In genomic region chr17:57879437-57880085, GRCh38 we compare ENCODE assay signal across 10 cellular contexts. TPM values are rescaled to one million over a fixed set of nuclear protein-coding genes. Genes with fewer than 3 reads are reported as not detected.
DNase-seq lines count a peak whose midpoint lies in the region; ATAC-seq and TF ChIP-seq lines count a peak whose summit lies in the region.
"Had no signal": no experiment of that assay in that cellular context is flagged by ENCODE, and none has a peak within 500 bp of the region (broad histone marks: within the 10 kb centered on the region; RNA-seq: fewer than 3 reads in every experiment).

No MANE protein-coding gene starts in this region.

- H3K4me3 ChIP-seq in AG04450 (ENCODE audit: low read depth, low read length) (no peak overlapping the region), osteoblast (ENCODE audit: insufficient read depth, low read length) (no peak overlapping the region)

- no peak for TF ChIP-seq CTCF in AG04450 (IDR thresholded peaks at IDR 0.05; ENCODE audit: low read depth, low read length)
- no peak for TF ChIP-seq CTCF in osteoblast (IDR thresholded peaks at IDR 0.05; ENCODE audit: extremely low read depth, low read depth, low read length)
- TF ChIP-seq CTCF in omental fat pad (IDR thresholded peaks at IDR 0.05): no peak

- peaks cover 23% of the 10 kb centered on the region for H3K36me3 ChIP-seq in osteoblast (ENCODE audit: insufficient read depth, low read length)

- CTCF ChIA-PET in AG04450 (lab: Charles Lee): interaction anchor here (0.8 to 7.7 kb wide), 4 partner anchors 11 to 120 kb away, joined by 4 to 89 read pairs (median 10); no protein-coding TSS in a partner anchor

- H3K27ac ChIP-seq in AG04450 (ENCODE audit: low read depth, low read length): peak overlapping the region; percentile 82
- H3K27ac ChIP-seq in caudate nucleus (ENCODE audit: low read depth, low read length): peak overlapping the region; percentile 59
- peak overlapping the region; percentile 65 for H3K27ac ChIP-seq in osteoblast (ENCODE audit: low read depth, low read length)

- DNase-seq in AG04450 (ENCODE audit: low read depth, low spot score) (no peak), NCI-H2107 treated with DMSO at 0.1 percent for 48 hours (lab: John Stamatoyannopoulos, UW; ENCODE audit: unreplicated experiment) (peak; percentile 57), caudate nucleus (lab: John Stamatoyannopoulos, UW) (peak in 4 of 61 donors; percentile 20 to 30 (median 28)), osteoblast (ENCODE audit: insufficient read length, low spot score, missing footprints) (peak; percentile 83), omental fat pad (ENCODE audit: low spot score) (no peak), NCI-H1694 treated with DMSO at 0.1 percent for 48 hours (lab: John Stamatoyannopoulos, UW) (no peak)
- DNase-seq: CD8-positive, alpha-beta memory T cell; Karpas-422 had no signal

- no peak overlapping the region for H2AFZ ChIP-seq in osteoblast (ENCODE audit: low read length)

- H3K9me3 ChIP-seq in AG04450 (ENCODE audit: control insufficient read depth, insufficient read depth, low read length) (no peaks in the 10 kb centered on the region), osteoblast (ENCODE audit: low read depth, low read length) (no peaks in the 10 kb centered on the region)

- H4K20me1 ChIP-seq in osteoblast (ENCODE audit: insufficient read depth, low read length): no peaks in the 10 kb centered on the region

- no peaks in the 10 kb centered on the region for H3K27me3 ChIP-seq in AG04450 (ENCODE audit: control insufficient read depth, insufficient read depth, low read length)
- H3K27me3 ChIP-seq in osteoblast (ENCODE audit: insufficient read depth, low read length): no peaks in the 10 kb centered on the region

- ATAC-seq in omental fat pad (ENCODE audit: low FRiP score) (no peak), HG03025 (IDR thresholded peaks at IDR 0.05; ENCODE audit: low FRiP score, unreplicated experiment) (no peak), HG03565 (IDR thresholded peaks at IDR 0.05; ENCODE audit: unreplicated experiment) (no peak)

- H3K79me2 ChIP-seq in osteoblast (ENCODE audit: insufficient read depth, low read length): peaks cover 10% of the 10 kb centered on the region

- POLR2A ChIA-PET in AG04450 (lab: Yijun Ruan, JAX): interaction anchor here (0.6 to 2.1 kb wide), 9 partner anchors 9 to 1129 kb away, joined by 3 to 14 read pairs (median 3); partner anchors contain the start of gene SRSF1

- H3K4me1 ChIP-seq in osteoblast (ENCODE audit: insufficient read depth, low read length): peaks cover 57% of the 10 kb centered on the region

- peak overlapping the region; percentile 49 for H3K4me2 ChIP-seq in osteoblast (ENCODE audit: insufficient read depth, low read length)

RNA-seq across cellular contexts. Expression of gene MRPS23, which starts 29.7 kb away (rescaled TPM):
- polyA plus RNA-seq in AG04450 (2011; rRNA removed): 27.5 and 34.1 TPM in 2 replicates
- polyA minus RNA-seq in AG04450 (2011; rRNA and poly(A)+ RNA removed): 13.6 and 26.1 TPM in 2 replicates
- 17.1 and 19.9 TPM in 2 replicates for total RNA-seq in osteoblast
- 10 to 100 TPM in 3 of 4 donors, 1 to 10 TPM in 1; 7.9 to 17.1 (median 15.2) TPM for total RNA-seq in omental fat pad

Comparison
In these comparisons a context has a peak if more than half of its experiments do, and no peak if none do; other contexts are left out.
1. DNase-seq: peak in NCI-H2107 treated with DMSO at 0.1 percent for 48 hours (single experiment) and osteoblast (single experiment); none in AG04450 (single experiment), omental fat pad (single experiment) and NCI-H1694 treated with DMSO at 0.1 percent for 48 hours (single experiment).
2. Peak in every context shown above with its lines, with median percentiles within 50 percentile points of each other: H3K27ac ChIP-seq.